In the genomic region with DNA sequence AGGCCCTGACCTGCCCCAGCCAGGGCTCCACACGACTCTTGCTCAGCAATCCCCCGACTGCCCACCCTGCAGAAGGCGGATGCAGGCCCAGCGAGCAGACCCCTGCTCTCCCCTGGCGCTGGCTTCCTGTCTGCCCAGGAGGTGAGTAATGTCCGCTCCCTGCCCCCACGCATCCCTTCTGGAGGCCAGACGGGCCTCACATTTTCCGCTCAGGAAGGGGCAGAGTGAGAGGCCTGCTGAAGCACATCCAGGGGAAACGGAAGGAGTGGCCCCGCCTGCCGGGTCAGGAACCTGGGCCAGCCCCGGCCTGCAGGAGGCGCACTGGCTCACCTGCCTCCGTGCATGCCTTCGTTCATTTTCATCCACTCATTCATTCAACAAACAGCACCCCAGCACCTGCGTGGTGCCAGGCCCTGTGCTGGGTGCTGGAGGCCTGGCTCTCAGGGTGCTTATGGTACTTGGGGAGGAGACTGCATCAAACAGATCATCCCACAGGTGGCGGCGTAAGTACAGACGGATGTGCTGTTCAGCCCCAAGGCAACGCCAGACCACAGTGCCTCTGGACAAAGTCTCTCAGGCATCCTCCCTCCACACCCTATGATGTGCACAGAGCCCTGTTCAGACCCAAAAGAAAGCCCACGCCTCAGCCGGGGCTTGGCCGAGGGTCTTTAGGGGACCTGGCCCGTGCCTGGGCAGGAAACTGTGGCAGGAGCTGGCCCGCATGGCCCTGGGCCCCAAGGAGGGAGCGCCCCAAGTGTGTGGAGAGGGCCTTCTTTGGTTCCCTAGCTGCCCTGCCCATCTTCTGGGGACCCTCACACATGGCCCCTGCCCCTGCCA, we compare ENCODE assay signal across 8 cellular contexts.
A peak's percentile ranks its signal among the peaks of the same experiment; 100 is the strongest.
DNase-seq lines count a peak whose midpoint lies in the region; ATAC-seq and TF ChIP-seq lines count a peak whose summit lies in the region.

No MANE protein-coding gene starts in this region.

- H3K27me3 ChIP-seq in sigmoid colon, result no peaks in the 10 kb centered on the region

- CTCF ChIA-PET in activated CD4-positive, alpha-beta memory T cell treated with anti-CD3 and anti-CD28 coated beads, Interleukin-2, amount 10 ng/mL, durations not matched to agents 7 days and 5 days (lab: Charles Lee), result no interaction called here

- H3K4me3 Mint-ChIP-seq in activated CD4-positive, alpha-beta memory T cell treated with anti-CD3 and anti-CD28 coated beads, Interleukin-2, amount 10 ng/mL, durations not matched to agents 7 days and 5 days, result no peak overlapping the region

- peaks cover 2% of the 10 kb centered on the region for H3K4me1 Mint-ChIP-seq in activated CD4-positive, alpha-beta memory T cell treated with anti-CD3 and anti-CD28 coated beads, Interleukin-2, amount 10 ng/mL, durations not matched to agents 7 days and 5 days

- no peak overlapping the region for H3K4me3 ChIP-seq in sigmoid colon

- no peak for TF ChIP-seq POLR2A in sigmoid colon (IDR thresholded peaks at IDR 0.05)

- POLR2A ChIA-PET in activated CD4-positive, alpha-beta memory T cell treated with anti-CD3 and anti-CD28 coated beads, Interleukin-2, amount 10 ng/mL, durations not matched to agents 7 days and 5 days (lab: Charles Lee), result no interaction called here

- H3K9me3 ChIP-seq in sigmoid colon, result no peaks in the 10 kb centered on the region

- peak; percentile 19 for DNase-seq in DMS114 treated with DMSO at 0.1 percent for 48 hours (lab: John Stamatoyannopoulos, UW; ENCODE audit: unreplicated experiment)
- DNase-seq in HuH-7.5 (ENCODE audit: low spot score), result peak; percentile 91
- DNase-seq in activated CD4-positive, alpha-beta memory T cell treated with anti-CD3 and anti-CD28 coated beads, Interleukin-2, amount 10 ng/mL, durations not matched to agents 7 days and 5 days, result peak; percentile 26
- peak; percentile 78 for DNase-seq in Right ventricle myocardium inferior (ENCODE audit: missing footprints)
- DNase-seq in sigmoid colon, result no peak

- no peaks in the 10 kb centered on the region for H3K36me3 ChIP-seq in sigmoid colon

- intact Hi-C loops in Right ventricle myocardium inferior (cut with DNase I), result no loop called here
- intact Hi-C loops in sigmoid colon (cut with DNase I), result no loop called here

- peaks cover 0 to 99% (median 97%) of the 10 kb centered on the region in 4 donors for H3K4me1 ChIP-seq in sigmoid colon

- H3K27ac Mint-ChIP-seq in activated CD4-positive, alpha-beta memory T cell treated with anti-CD3 and anti-CD28 coated beads, Interleukin-2, amount 10 ng/mL, durations not matched to agents 7 days and 5 days, result no peak overlapping the region

- no peaks in the 10 kb centered on the region for H3K9me3 Mint-ChIP-seq in activated CD4-positive, alpha-beta memory T cell treated with anti-CD3 and anti-CD28 coated beads, Interleukin-2, amount 10 ng/mL, durations not matched to agents 7 days and 5 days

- WGBS in sigmoid colon, 2 donors, result 52 to 62% methylated on average over 27 of the region's 27 CpGs

- ATAC-seq in Right ventricle myocardium inferior (no peak), HG03108 (IDR thresholded peaks at IDR 0.05; ENCODE audit: unreplicated experiment) (no peak), GM18870 (IDR thresholded peaks at IDR 0.05; ENCODE audit: unreplicated experiment) (no peak), HG02678 (IDR thresholded peaks at IDR 0.05; ENCODE audit: unreplicated experiment) (no peak)

- H3K36me3 Mint-ChIP-seq in activated CD4-positive, alpha-beta memory T cell treated with anti-CD3 and anti-CD28 coated beads, Interleukin-2, amount 10 ng/mL, durations not matched to agents 7 days and 5 days (ENCODE audit: low read depth), result no peaks in the 10 kb centered on the region

- TF ChIP-seq CTCF in sigmoid colon (IDR thresholded peaks at IDR 0.05), result peak in 2 of 4 experiments; percentile 18 to 30

- TF ChIP-seq EP300 in sigmoid colon (IDR thresholded peaks at IDR 0.05), result no peak

- no peaks in the 10 kb centered on the region for H3K27me3 Mint-ChIP-seq in activated CD4-positive, alpha-beta memory T cell treated with anti-CD3 and anti-CD28 coated beads, Interleukin-2, amount 10 ng/mL, durations not matched to agents 7 days and 5 days

- peak overlapping the region; percentile 62 to 97 (median 92) for H3K27ac ChIP-seq in sigmoid colon
